ENCODE assay signal across 8 cellular contexts in the genomic region with DNA sequence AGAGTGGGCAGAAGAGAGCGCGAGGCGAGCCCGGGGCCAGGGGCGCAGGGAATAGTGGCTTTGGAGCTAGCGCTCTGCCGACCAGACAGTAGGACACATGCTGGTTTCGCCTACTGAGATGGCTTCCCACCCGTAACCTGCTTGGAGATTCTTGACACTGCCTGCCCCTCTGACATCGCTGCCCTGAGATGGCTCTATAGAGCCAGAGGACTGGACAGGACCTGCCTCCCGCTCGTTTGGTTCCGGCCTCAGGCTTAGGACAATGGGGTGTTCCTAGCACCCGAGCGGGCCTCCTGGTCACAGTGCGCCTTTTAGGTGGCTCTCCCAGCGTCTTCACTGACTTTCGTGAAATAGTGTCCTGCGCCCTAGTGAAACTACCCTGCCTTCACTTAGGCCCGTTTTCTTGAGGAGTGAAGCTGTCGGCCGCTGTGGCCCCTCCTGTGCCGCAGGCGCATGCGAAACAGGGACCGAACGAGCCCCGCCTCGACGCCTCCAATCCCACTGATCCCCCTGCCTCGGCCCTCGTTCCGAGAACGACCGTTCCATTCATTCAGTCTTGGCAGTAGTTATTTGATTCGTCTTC. TPM values are rescaled to one million over a fixed set of nuclear protein-coding genes. Genes with fewer than 3 reads are reported as not detected.
A peak's percentile ranks its signal among the peaks of the same experiment; 100 is the strongest.
DNase-seq lines count a peak whose midpoint lies in the region; ATAC-seq and TF ChIP-seq lines count a peak whose summit lies in the region.

No MANE protein-coding gene starts in this region.

- peak overlapping the region; percentile 89 to 99 (median 96) for H3K4me3 Mint-ChIP-seq in brain
- peak overlapping the region; percentile 86 to 98 (median 96) for H3K4me3 Mint-ChIP-seq in immature natural killer cell

- H3K27me3 Mint-ChIP-seq in brain: peaks cover 8% of the 10 kb centered on the region
- H3K27me3 Mint-ChIP-seq in immature natural killer cell (ENCODE audit: low read depth in 3 of 3): peaks cover 8 to 14% (median 11%) of the 10 kb centered on the region in 3 donors

- TF ChIP-seq CTCF in GM10266 (IDR thresholded peaks at IDR 0.05; ENCODE audit: control insufficient read depth, insufficient read depth, low read depth, missing control alignments) (no peak), brain (conservative IDR thresholded peaks at IDR 0.05) (no peak)

- H3K27ac Mint-ChIP-seq in brain: peak overlapping the region; percentile 95 to 100 (median 98)
- H3K27ac Mint-ChIP-seq in immature natural killer cell: peak overlapping the region; percentile 86 to 99 (median 98)

- H3K9me3 Mint-ChIP-seq in brain (peaks cover 0 to 15% (median 0%) of the 10 kb centered on the region in 5 experiments), immature natural killer cell (peaks cover 0 to 1% (median 0%) of the 10 kb centered on the region in 6 donors)

- ATAC-seq in HG02884 (IDR thresholded peaks at IDR 0.05; ENCODE audit: unreplicated experiment) (peak; percentile 4), GM18873 (IDR thresholded peaks at IDR 0.05; ENCODE audit: low FRiP score, unreplicated experiment) (no peak)

- H3K36me3 Mint-ChIP-seq in brain: peaks cover 32% of the 10 kb centered on the region
- peaks cover 0 to 3% (median 0%) of the 10 kb centered on the region in 3 donors for H3K36me3 Mint-ChIP-seq in immature natural killer cell

- H3K4me1 Mint-ChIP-seq in brain: peaks cover 38% of the 10 kb centered on the region
- H3K4me1 Mint-ChIP-seq in immature natural killer cell: peaks cover 28 to 42% of the 10 kb centered on the region in 2 donors

- DNase-seq in GM10266 (ENCODE audit: extremely low spot score) (peak; percentile 6), T follicular helper cell (ENCODE audit: low read depth) (peak; percentile 3), immature natural killer cell (peak; percentile 15 to 27 (median 15)), pons (ENCODE audit: low spot score) (no peak)
- peak; percentile 47 for DNase-seq in stimulated activated CD4-positive, alpha-beta T cell treated with anti-CD3 and anti-CD28 coated beads, Interleukin-15, amount 100 ng/mL, for 24 hours

RNA-seq across cellular contexts. Expression of a gene that starts 0.6 kb away (rescaled TPM):
- polyA plus RNA-seq in brain (ENCODE audit: insufficient read depth, low read depth, low replicate concordance): 14.1 TPM
- polyA plus RNA-seq in immature natural killer cell: 10 to 100 TPM in 1 of 3 donors, 1 to 10 TPM in 2; 3.0 to 10.9 (median 3.3) TPM
